Comparison of ENCODE assay signal across 1 cellular context in the genomic region with DNA sequence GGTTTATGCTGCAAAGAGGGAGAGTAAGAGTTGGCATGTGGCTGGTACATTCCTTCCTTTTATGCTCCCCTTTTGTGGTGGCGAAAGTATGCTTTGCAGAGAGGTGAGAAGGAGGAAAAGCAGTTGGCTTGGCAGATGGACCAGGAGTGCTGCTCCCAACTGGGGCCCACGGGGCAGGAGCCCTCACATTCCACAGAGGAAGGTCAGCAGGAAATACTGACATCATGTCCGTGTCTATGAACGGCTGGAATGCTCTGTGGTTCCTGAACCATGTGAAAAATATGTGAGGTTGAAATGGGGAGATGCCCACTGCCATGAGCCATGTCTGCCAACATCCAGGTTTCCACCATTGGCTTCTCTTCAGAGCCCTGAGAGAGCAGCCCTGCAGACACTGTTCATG.
TF ChIP-seq lines count a peak whose summit lies in the region.

No MANE protein-coding gene starts in this region.

TF ChIP-seq in HepG2, 621 proteins besides CTCF, POLR2A, EP300 and RAD21:
- TF ChIP-seq BCL6 (CRISPR knock-in tag; IDR thresholded peaks at IDR 0.05) (no peak), NFYC (CRISPR knock-in tag; IDR thresholded peaks at IDR 0.05) (no peak), BHLHE40 (IDR thresholded peaks at IDR 0.05; ENCODE audit: low read length) (no peak), NKX3-1 (CRISPR knock-in tag; IDR thresholded peaks at IDR 0.05) (no peak), ZBTB21 (CRISPR knock-in tag; IDR thresholded peaks at IDR 0.05) (no peak), HNF4A (CRISPR knock-in tag; IDR thresholded peaks at IDR 0.05) (no peak), HOXA3 (CRISPR knock-in tag; IDR thresholded peaks at IDR 0.05) (no peak), SPEN (CRISPR knock-in tag; IDR thresholded peaks at IDR 0.05; ENCODE audit: low read depth) (no peak), KLF12 (CRISPR knock-in tag; IDR thresholded peaks at IDR 0.05; ENCODE audit: borderline replicate concordance) (no peak), GPN1 (CRISPR knock-in tag; IDR thresholded peaks at IDR 0.05; ENCODE audit: borderline replicate concordance) (no peak), ATF7 (IDR thresholded peaks at IDR 0.05) (no peak), ATF7 (CRISPR knock-in tag; IDR thresholded peaks at IDR 0.05) (no peak), ZFP1 (CRISPR knock-in tag; IDR thresholded peaks at IDR 0.05) (no peak), MIER3 (CRISPR knock-in tag; IDR thresholded peaks at IDR 0.05; ENCODE audit: borderline replicate concordance) (no peak), ZNF558 (CRISPR knock-in tag; IDR thresholded peaks at IDR 0.05; ENCODE audit: borderline replicate concordance) (no peak), MBD4 (IDR thresholded peaks at IDR 0.05; ENCODE audit: borderline replicate concordance, low read length) (no peak)
- TF ChIP-seq, protein P1, sequence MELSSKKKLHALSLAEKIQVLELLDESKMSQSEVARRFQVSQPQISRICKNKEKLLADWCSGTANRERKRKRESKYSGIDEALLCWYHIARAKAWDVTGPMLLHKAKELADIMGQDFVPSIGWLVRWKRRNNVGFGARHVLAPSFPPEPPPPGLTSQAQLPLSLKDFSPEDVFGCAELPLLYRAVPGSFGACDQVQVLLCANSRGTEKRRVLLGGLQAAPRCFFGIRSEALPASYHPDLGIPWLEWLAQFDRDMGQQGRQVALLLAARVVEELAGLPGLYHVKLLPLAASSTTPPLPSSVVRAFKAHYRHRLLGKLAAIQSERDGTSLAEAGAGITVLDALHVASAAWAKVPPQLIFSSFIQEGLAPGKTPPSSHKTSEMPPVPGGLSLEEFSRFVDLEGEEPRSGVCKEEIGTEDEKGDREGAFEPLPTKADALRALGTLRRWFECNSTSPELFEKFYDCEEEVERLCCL (CRISPR knock-in tag; IDR thresholded peaks at IDR 0.05; ENCODE audit: borderline replicate concordance), result no peak
- TF ChIP-seq, protein P2, sequence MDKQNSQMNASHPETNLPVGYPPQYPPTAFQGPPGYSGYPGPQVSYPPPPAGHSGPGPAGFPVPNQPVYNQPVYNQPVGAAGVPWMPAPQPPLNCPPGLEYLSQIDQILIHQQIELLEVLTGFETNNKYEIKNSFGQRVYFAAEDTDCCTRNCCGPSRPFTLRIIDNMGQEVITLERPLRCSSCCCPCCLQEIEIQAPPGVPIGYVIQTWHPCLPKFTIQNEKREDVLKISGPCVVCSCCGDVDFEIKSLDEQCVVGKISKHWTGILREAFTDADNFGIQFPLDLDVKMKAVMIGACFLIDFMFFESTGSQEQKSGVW (CRISPR knock-in tag; IDR thresholded peaks at IDR 0.05; ENCODE audit: borderline replicate concordance), result no peak
- TF ChIP-seq, protein P3, sequence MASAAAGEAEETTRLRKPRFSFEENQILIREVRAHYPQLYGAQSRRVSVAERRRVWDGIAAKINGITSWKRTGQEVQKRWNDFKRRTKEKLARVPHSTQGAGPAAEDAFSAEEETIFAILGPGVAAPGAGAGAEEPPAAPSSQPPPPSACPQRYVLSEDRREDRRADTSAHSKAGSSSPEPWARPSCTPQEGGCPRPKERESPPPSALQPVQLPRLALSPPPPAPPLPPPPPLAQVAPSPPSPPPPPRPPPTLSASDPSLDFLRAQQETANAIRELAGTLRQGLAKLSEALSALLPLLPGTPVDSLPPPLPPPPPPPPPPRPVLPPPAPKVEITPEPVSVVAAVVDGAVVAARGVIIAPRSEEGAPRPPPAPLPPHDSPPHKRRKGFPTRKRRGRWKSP (CRISPR knock-in tag; IDR thresholded peaks at IDR 0.05), result no peak
- TF ChIP-seq, protein P4, sequence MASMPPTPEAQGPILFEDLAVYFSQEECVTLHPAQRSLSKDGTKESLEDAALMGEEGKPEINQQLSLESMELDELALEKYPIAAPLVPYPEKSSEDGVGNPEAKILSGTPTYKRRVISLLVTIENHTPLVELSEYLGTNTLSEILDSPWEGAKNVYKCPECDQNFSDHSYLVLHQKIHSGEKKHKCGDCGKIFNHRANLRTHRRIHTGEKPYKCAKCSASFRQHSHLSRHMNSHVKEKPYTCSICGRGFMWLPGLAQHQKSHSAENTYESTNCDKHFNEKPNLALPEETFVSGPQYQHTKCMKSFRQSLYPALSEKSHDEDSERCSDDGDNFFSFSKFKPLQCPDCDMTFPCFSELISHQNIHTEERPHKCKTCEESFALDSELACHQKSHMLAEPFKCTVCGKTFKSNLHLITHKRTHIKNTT (CRISPR knock-in tag; IDR thresholded peaks at IDR 0.05), result no peak
- TF ChIP-seq, protein P5, sequence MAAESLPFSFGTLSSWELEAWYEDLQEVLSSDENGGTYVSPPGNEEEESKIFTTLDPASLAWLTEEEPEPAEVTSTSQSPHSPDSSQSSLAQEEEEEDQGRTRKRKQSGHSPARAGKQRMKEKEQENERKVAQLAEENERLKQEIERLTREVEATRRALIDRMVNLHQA (CRISPR knock-in tag; IDR thresholded peaks at IDR 0.05), result no peak
